20 cellular contexts compared by ENCODE assay signal in genomic region chr2:69269330-69269729, GRCh38.
A peak's percentile ranks its signal among the peaks of the same experiment; 100 is the strongest.
DNase-seq lines count a peak whose midpoint lies in the region; ATAC-seq, FAIRE-seq and TF ChIP-seq lines count a peak whose summit lies in the region.
"Had no signal": no experiment of that assay in that cellular context is flagged by ENCODE, and none has a peak within 500 bp of the region (broad histone marks: within the 10 kb centered on the region; RNA-seq: fewer than 3 reads in every experiment).

No MANE protein-coding gene starts in this region.

- H3K4me3 ChIP-seq in choroid plexus epithelial cell (ENCODE audit: low read depth, low read length) (no peak overlapping the region), kidney (ENCODE audit: low read length in 2 of 2) (no peak overlapping the region)
- H3K4me3 ChIP-seq: K562 had no signal

- FAIRE-seq in A204.1 (lab: Jason Lieb, UNC) (peak; percentile 34), kidney (lab: Jason Lieb, UNC) (peak; percentile 82)
- FAIRE-seq: D721Med, GM12892, H1, K562 had no signal

- no peaks in the 10 kb centered on the region for H3K4me1 ChIP-seq in kidney (ENCODE audit: control insufficient read depth in 1 of 2, insufficient read depth in 1 of 2, low read depth in 1 of 2, low read length in 2 of 2)
- H3K4me1 ChIP-seq: BE2C had no signal

- intact Hi-C loops in kidney (cut with DNase I) = no loop called here

- H3K36me3 ChIP-seq in kidney (ENCODE audit: control insufficient read depth in 1 of 2, insufficient read depth in 2 of 2, low read length in 2 of 2) = no peaks in the 10 kb centered on the region
- H3K36me3 ChIP-seq: BE2C had no signal

- DNase-seq in LHCN-M2 (ENCODE audit: low read depth) (peak; percentile 36), choroid plexus epithelial cell (ENCODE audit: low read depth) (peak; percentile 81), kidney (no peak), NCI-H128 (lab: John Stamatoyannopoulos, UW; ENCODE audit: unreplicated experiment) (no peak)
- DNase-seq: BE2C; CD4-positive, alpha-beta memory T cell; DMS153; DMS79 treated with DMSO at 0.1 percent for 48 hours; EL; GDM1; HCEC 1CT; HFFc6 had no signal

- no peak overlapping the region for H3K9ac ChIP-seq in kidney (ENCODE audit: low read length in 2 of 2)

- no peaks in the 10 kb centered on the region for H3K9me3 ChIP-seq in kidney (ENCODE audit: control insufficient read depth in 1 of 2, low read length in 2 of 2)
- H3K9me3 ChIP-seq: BE2C had no signal

- no peak overlapping the region for H3K27ac ChIP-seq in kidney (ENCODE audit: low read depth in 2 of 2, low read length in 2 of 2)
- H3K27ac ChIP-seq: C4-2B had no signal

- TF ChIP-seq CTCF in choroid plexus epithelial cell (conservative IDR thresholded peaks at IDR 0.05; ENCODE audit: low read depth, low read length) (no peak), kidney (IDR thresholded peaks at IDR 0.05; ENCODE audit: borderline replicate concordance, extremely low read depth, insufficient read depth) (no peak)

- no peak for ATAC-seq in HG02623 (IDR thresholded peaks at IDR 0.05; ENCODE audit: unreplicated experiment)
- no peak for ATAC-seq in SK-N-SH treated with all-trans-retinoic acid at 6 μM for 48 hours
- ATAC-seq: K562 had no signal

TF ChIP-seq in SK-N-SH treated with all-trans-retinoic acid at 6 μM for 48 hours, 23 proteins besides CTCF, POLR2A, EP300 and RAD21:
- TF ChIP-seq POU6F1 (CRISPR knock-in tag; IDR thresholded peaks at IDR 0.05; ENCODE audit: borderline replicate concordance, low read depth) = no peak
- no peak for TF ChIP-seq ARNTL (CRISPR knock-in tag; IDR thresholded peaks at IDR 0.05; ENCODE audit: borderline replicate concordance, low read depth)
- no peak for TF ChIP-seq OSR1 (CRISPR knock-in tag; IDR thresholded peaks at IDR 0.05)
- no peak for TF ChIP-seq TOX (CRISPR knock-in tag; IDR thresholded peaks at IDR 0.05; ENCODE audit: borderline replicate concordance)
- no peak for TF ChIP-seq GLIS3 (CRISPR knock-in tag; IDR thresholded peaks at IDR 0.05)
- TF ChIP-seq PATZ1 (CRISPR knock-in tag; IDR thresholded peaks at IDR 0.05; ENCODE audit: borderline replicate concordance) = no peak
- no peak for TF ChIP-seq ZNF8 (CRISPR knock-in tag; IDR thresholded peaks at IDR 0.05)
- no peak for TF ChIP-seq ZC3H10 (CRISPR knock-in tag; IDR thresholded peaks at IDR 0.05)
- no peak for TF ChIP-seq ZFP3 (CRISPR knock-in tag; IDR thresholded peaks at IDR 0.05)
- no peak for TF ChIP-seq PPARA (CRISPR knock-in tag; IDR thresholded peaks at IDR 0.05; ENCODE audit: borderline replicate concordance)
- TF ChIP-seq ZFP30 (CRISPR knock-in tag; IDR thresholded peaks at IDR 0.05) = no peak
- TF ChIP-seq, protein P1, sequence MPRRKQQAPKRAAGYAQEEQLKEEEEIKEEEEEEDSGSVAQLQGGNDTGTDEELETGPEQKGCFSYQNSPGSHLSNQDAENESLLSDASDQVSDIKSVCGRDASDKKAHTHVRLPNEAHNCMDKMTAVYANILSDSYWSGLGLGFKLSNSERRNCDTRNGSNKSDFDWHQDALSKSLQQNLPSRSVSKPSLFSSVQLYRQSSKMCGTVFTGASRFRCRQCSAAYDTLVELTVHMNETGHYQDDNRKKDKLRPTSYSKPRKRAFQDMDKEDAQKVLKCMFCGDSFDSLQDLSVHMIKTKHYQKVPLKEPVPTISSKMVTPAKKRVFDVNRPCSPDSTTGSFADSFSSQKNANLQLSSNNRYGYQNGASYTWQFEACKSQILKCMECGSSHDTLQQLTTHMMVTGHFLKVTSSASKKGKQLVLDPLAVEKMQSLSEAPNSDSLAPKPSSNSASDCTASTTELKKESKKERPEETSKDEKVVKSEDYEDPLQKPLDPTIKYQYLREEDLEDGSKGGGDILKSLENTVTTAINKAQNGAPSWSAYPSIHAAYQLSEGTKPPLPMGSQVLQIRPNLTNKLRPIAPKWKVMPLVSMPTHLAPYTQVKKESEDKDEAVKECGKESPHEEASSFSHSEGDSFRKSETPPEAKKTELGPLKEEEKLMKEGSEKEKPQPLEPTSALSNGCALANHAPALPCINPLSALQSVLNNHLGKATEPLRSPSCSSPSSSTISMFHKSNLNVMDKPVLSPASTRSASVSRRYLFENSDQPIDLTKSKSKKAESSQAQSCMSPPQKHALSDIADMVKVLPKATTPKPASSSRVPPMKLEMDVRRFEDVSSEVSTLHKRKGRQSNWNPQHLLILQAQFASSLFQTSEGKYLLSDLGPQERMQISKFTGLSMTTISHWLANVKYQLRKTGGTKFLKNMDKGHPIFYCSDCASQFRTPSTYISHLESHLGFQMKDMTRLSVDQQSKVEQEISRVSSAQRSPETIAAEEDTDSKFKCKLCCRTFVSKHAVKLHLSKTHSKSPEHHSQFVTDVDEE (CRISPR knock-in tag; IDR thresholded peaks at IDR 0.05) = no peak
- TF ChIP-seq TCF4 (CRISPR knock-in tag; IDR thresholded peaks at IDR 0.05; ENCODE audit: borderline replicate concordance) = no peak
- TF ChIP-seq ESRRG (CRISPR knock-in tag; IDR thresholded peaks at IDR 0.05) = no peak
- TF ChIP-seq ISL1 (CRISPR knock-in tag; IDR thresholded peaks at IDR 0.05) = no peak
- no peak for TF ChIP-seq RARB (CRISPR knock-in tag; IDR thresholded peaks at IDR 0.05)
- no peak for TF ChIP-seq ZNF565 (CRISPR knock-in tag; conservative IDR thresholded peaks at IDR 0.05; ENCODE audit: low read depth)

Comparison
In these comparisons a context has a peak if more than half of its experiments do, and no peak if none do; other contexts are left out.
1. DNase-seq: peak in LHCN-M2 (single experiment) and choroid plexus epithelial cell (single experiment); none in kidney (single experiment) and NCI-H128 (single experiment).